15 cellular contexts compared by ENCODE assay signal in the genomic region with DNA sequence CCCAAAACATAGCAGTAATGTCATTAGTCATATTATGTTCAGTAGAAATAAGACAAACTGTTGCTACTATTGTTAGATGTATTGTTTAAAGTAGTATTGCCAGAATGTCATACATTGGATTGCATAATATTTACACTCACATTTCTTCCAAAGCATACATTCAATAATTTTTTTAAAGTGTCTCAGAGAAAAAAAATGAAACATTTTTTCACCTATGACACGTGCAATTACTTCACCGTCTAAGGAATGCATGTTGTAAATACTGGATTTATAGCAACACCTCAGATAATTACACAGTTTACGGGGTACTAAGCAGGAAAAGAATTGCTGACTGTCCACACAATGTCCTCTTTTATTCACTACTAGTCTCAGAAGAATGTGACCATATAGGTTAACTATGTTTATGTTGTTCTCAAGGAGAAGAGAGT.
DNase-seq lines count a peak whose midpoint lies in the region; ATAC-seq and TF ChIP-seq lines count a peak whose summit lies in the region.
"Had no signal": no experiment of that assay in that cellular context is flagged by ENCODE, and none has a peak within 500 bp of the region (broad histone marks: within the 10 kb centered on the region; RNA-seq: fewer than 3 reads in every experiment).

No MANE protein-coding gene starts in this region.

- no peak for TF ChIP-seq POLR2A in suprapubic skin (IDR thresholded peaks at IDR 0.05)

- peak overlapping the region; percentile 46 for H3K27ac Mint-ChIP-seq in HFFc6
- H3K27ac Mint-ChIP-seq: activated naive CD8-positive, alpha-beta T cell; CD8-positive, alpha-beta memory T cell; T-cell had no signal

- H3K36me3 Mint-ChIP-seq in HFFc6 (ENCODE audit: low read depth): no peaks in the 10 kb centered on the region
- H3K36me3 Mint-ChIP-seq: activated naive CD8-positive, alpha-beta T cell; CD8-positive, alpha-beta memory T cell; T-cell had no signal

- H3K9me3 ChIP-seq in smooth muscle cell (replicated peaks; ENCODE audit: low read depth) (no peaks in the 10 kb centered on the region), suprapubic skin (no peaks in the 10 kb centered on the region)

- WGBS in smooth muscle cell (ENCODE audit: low lambda C conversion rate): 4% methylated on average over 3 of the region's 3 CpGs
- WGBS in suprapubic skin: 59% methylated on average over 3 of the region's 3 CpGs

- H2AFZ ChIP-seq in smooth muscle cell (ENCODE audit: low read depth): peak overlapping the region; percentile 11

- H3K9ac ChIP-seq in smooth muscle cell (ENCODE audit: low read depth): no peak overlapping the region

- peak; percentile 25; the same call in 1 of the 3 replicates for ATAC-seq in SK-N-SH treated with all-trans-retinoic acid at 6 μM for 48 hours
- no peak for ATAC-seq in GM18858 (IDR thresholded peaks at IDR 0.05; ENCODE audit: unreplicated experiment)
- ATAC-seq: T-cell had no signal

- no peaks in the 10 kb centered on the region for H3K9me3 Mint-ChIP-seq in HFFc6
- H3K9me3 Mint-ChIP-seq: nephron progenitor cell had no signal

- no peaks in the 10 kb centered on the region for H4K20me1 ChIP-seq in smooth muscle cell (ENCODE audit: low read depth)

- TF ChIP-seq CTCF in HFFc6 (IDR thresholded peaks at IDR 0.05) (no peak), fibroblast of the aortic adventitia (IDR thresholded peaks at IDR 0.05; ENCODE audit: insufficient read depth, low read length) (no peak), smooth muscle cell (IDR thresholded peaks at IDR 0.05; ENCODE audit: borderline replicate concordance, insufficient read depth, poor library complexity, severe bottlenecking) (no peak), suprapubic skin (IDR thresholded peaks at IDR 0.05) (no peak)

- H3K4me3 Mint-ChIP-seq in HFFc6: peak overlapping the region; percentile 44; the same call in 1 of the 2 replicates
- H3K4me3 Mint-ChIP-seq: activated naive CD8-positive, alpha-beta T cell; CD8-positive, alpha-beta memory T cell; nephron progenitor cell; T-cell had no signal

- no peaks in the 10 kb centered on the region for H3K27me3 ChIP-seq in smooth muscle cell (ENCODE audit: low read depth)
- H3K27me3 ChIP-seq in suprapubic skin: no peaks in the 10 kb centered on the region

- no peaks in the 10 kb centered on the region for H3F3A ChIP-seq in smooth muscle cell (ENCODE audit: low read depth)

- H3K27ac ChIP-seq in smooth muscle cell (ENCODE audit: low read depth): peak overlapping the region; percentile 71
- H3K27ac ChIP-seq in suprapubic skin: no peak overlapping the region

- no peaks in the 10 kb centered on the region for H3K79me2 ChIP-seq in smooth muscle cell (ENCODE audit: low read depth)

- no peaks in the 10 kb centered on the region for H3K27me3 Mint-ChIP-seq in HFFc6 (ENCODE audit: insufficient read depth)
- H3K27me3 Mint-ChIP-seq: activated naive CD8-positive, alpha-beta T cell; CD8-positive, alpha-beta memory T cell; T-cell had no signal

- H3K4me1 ChIP-seq in smooth muscle cell (ENCODE audit: low read depth) (peaks cover 9% of the 10 kb centered on the region), suprapubic skin (peaks cover 5% of the 10 kb centered on the region)

- H3K36me3 ChIP-seq in smooth muscle cell (ENCODE audit: low read depth): no peaks in the 10 kb centered on the region
- no peaks in the 10 kb centered on the region for H3K36me3 ChIP-seq in suprapubic skin

- TF ChIP-seq EP300 in suprapubic skin (IDR thresholded peaks at IDR 0.05): no peak

- H3K4me3 ChIP-seq in fibroblast of the aortic adventitia (ENCODE audit: low read depth, low read length) (no peak overlapping the region), smooth muscle cell (no peak overlapping the region), suprapubic skin (no peak overlapping the region)

- peak overlapping the region; percentile 45 for H3K4me2 ChIP-seq in smooth muscle cell

- H3K4me1 Mint-ChIP-seq in HFFc6 (ENCODE audit: low read depth): peaks cover 58% of the 10 kb centered on the region
- H3K4me1 Mint-ChIP-seq: CD8-positive, alpha-beta memory T cell; T-cell had no signal

- DNase-seq in HFFc6 (peak; percentile 56), fibroblast of the aortic adventitia (ENCODE audit: low read depth) (peak; percentile 78), smooth muscle cell (lab: John Stamatoyannopoulos, UW; ENCODE audit: unreplicated experiment) (no peak), hippocampal formation (lab: John Stamatoyannopoulos, UW) (no peak), suprapubic skin (ENCODE audit: low spot score in 2 of 2) (no peak)
- DNase-seq: CD8-positive, alpha-beta memory T cell; glutamatergic neuron; NCI-H1105 treated with DMSO at 0.1 percent for 48 hours; NCI-H345; nephron progenitor cell; OCI-M1; T-cell had no signal

TF ChIP-seq in SK-N-SH treated with all-trans-retinoic acid at 6 μM for 48 hours, 23 proteins besides CTCF, POLR2A, EP300 and RAD21:
- TF ChIP-seq ZC3H10 (CRISPR knock-in tag; IDR thresholded peaks at IDR 0.05) (no peak), ISL1 (CRISPR knock-in tag; IDR thresholded peaks at IDR 0.05) (peak; percentile 38; the same call in 1 of the 2 replicates)

Comparison
In these comparisons a context has a peak if more than half of its experiments do, and no peak if none do; other contexts are left out.
1. DNase-seq: peak in HFFc6 (single experiment) and fibroblast of the aortic adventitia (single experiment); none in smooth muscle cell (single experiment), hippocampal formation (0 of 2) and suprapubic skin (0 of 2).